ENCODE assay signal across 8 cellular contexts in genomic region chrX:10620121-10620699, GRCh38. TPM values are rescaled to one million over a fixed set of nuclear protein-coding genes. Genes with fewer than 3 reads are reported as not detected.
DNase-seq lines count a peak whose midpoint lies in the region; ATAC-seq and TF ChIP-seq lines count a peak whose summit lies in the region.

Gene MID1, minus strand, starts transcription at chrX:10620585. Its CDS starts 53,038 bp downstream, at chrX:10567547.

- ATAC-seq in HG02623 (IDR thresholded peaks at IDR 0.05; ENCODE audit: unreplicated experiment): no peak

- H3K27ac Mint-ChIP-seq in progenitor cell of endocrine pancreas: peak within 1 kb of the TSS; percentile 97

- DNase-seq in AG04450 (ENCODE audit: low read depth, low spot score) (no peak), GM20000 (ENCODE audit: low spot score) (peak; percentile 11), NCI-H226 (peak; percentile 66), astrocyte of the cerebellum (ENCODE audit: low read depth) (peak; percentile 50), hepatic stellate cell (ENCODE audit: low spot score) (peak; percentile 55), progenitor cell of endocrine pancreas (ENCODE audit: low spot score, unreplicated experiment) (peak; percentile 33), HUDEP-2 (lab: John Stamatoyannopoulos, UW; ENCODE audit: unreplicated experiment in 76 of 76) (no peak)

- H3K4me1 Mint-ChIP-seq in progenitor cell of endocrine pancreas (ENCODE audit: low read depth): peaks cover 28% of the 10 kb centered on the region

- in situ Hi-C loops in astrocyte of the cerebellum (cut with HindIII; ENCODE audit: low sequenced_read_pairs): no loop called here

- H3K9me3 Mint-ChIP-seq in progenitor cell of endocrine pancreas (ENCODE audit: low read depth): peaks cover 7% of the 10 kb centered on the region

- POLR2A ChIA-PET in AG04450 (lab: Yijun Ruan, JAX): interaction anchor here (1.2 kb wide), 1 partner anchor 12 kb away, joined by 4 read pairs; no protein-coding TSS in a partner anchor

- peak within 1 kb of the TSS; percentile 80 for H3K27ac ChIP-seq in AG04450 (ENCODE audit: low read depth, low read length)

- H3K4me3 ChIP-seq in AG04450 (ENCODE audit: low read depth, low read length): peak within 1 kb of the TSS; percentile 73
- H3K4me3 ChIP-seq in astrocyte of the cerebellum (ENCODE audit: low read depth, low read length): peak within 1 kb of the TSS; percentile 59

- no peaks in the 10 kb centered on the region for H3K27me3 Mint-ChIP-seq in progenitor cell of endocrine pancreas

- H3K9me3 ChIP-seq in AG04450 (ENCODE audit: control insufficient read depth, insufficient read depth, low read length): no peaks in the 10 kb centered on the region

- H3K27me3 ChIP-seq in AG04450 (ENCODE audit: control insufficient read depth, insufficient read depth, low read length): no peaks in the 10 kb centered on the region

- peak within 1 kb of the TSS; percentile 90 for H3K4me3 Mint-ChIP-seq in progenitor cell of endocrine pancreas (ENCODE audit: low read depth)

- no peaks in the 10 kb centered on the region for H3K36me3 Mint-ChIP-seq in progenitor cell of endocrine pancreas (ENCODE audit: insufficient read depth)

- CTCF ChIA-PET in AG04450 (lab: Charles Lee): interaction anchor here (2.9 kb wide), 1 partner anchor 430 kb away, joined by 28 read pairs; no protein-coding TSS in a partner anchor

- TF ChIP-seq CTCF in AG04450 (IDR thresholded peaks at IDR 0.05; ENCODE audit: low read depth, low read length): no peak
- TF ChIP-seq CTCF in GM20000 (IDR thresholded peaks at IDR 0.05; ENCODE audit: extremely low read depth, missing control alignments): no peak
- no peak for TF ChIP-seq CTCF in astrocyte of the cerebellum (IDR thresholded peaks at IDR 0.05; ENCODE audit: low read depth, low read length, missing control alignments)
- no peak for TF ChIP-seq CTCF in progenitor cell of endocrine pancreas (IDR thresholded peaks at IDR 0.05; ENCODE audit: unreplicated experiment)

RNA-seq across cellular contexts. Expression of gene MID1, which starts in this region (rescaled TPM):
- 37.5 and 42.0 TPM in 2 replicates for polyA plus RNA-seq in AG04450 (2011; rRNA removed)
- polyA minus RNA-seq in AG04450 (2011; rRNA and poly(A)+ RNA removed): 65.2 and 80.6 TPM in 2 replicates
- 29.7 and 32.5 TPM in 2 replicates for total RNA-seq in progenitor cell of endocrine pancreas

Comparison
In these comparisons a context has a peak if more than half of its experiments do, and no peak if none do; other contexts are left out.
1. DNase-seq: peak in GM20000 (single experiment), NCI-H226 (single experiment), astrocyte of the cerebellum (single experiment), hepatic stellate cell (single experiment) and progenitor cell of endocrine pancreas (single experiment); none in AG04450 (single experiment) and HUDEP-2 (0 of 76).